ENCODE assay signal across 18 cellular contexts in the genomic region with DNA sequence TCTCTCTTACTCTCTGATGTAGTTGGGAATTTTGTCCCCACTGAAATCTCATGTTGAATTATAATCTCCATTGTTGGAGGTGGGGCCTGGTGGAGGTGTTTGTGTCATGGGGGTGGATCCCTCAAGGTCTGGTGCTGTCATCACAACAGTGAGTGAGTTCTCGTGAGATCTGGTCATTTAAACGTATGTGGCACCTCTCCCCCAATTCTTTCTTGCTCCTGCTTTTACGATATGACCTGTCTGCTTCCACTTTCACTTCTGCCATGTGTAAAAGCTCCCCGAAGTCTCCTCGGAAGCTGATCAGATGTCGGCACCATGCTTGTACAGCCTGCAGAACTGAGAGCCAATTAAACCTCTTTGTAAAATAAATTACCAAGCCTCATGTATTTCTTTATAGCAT.
"Had no signal": no experiment of that assay in that cellular context is flagged by ENCODE, and none has a peak within 500 bp of the region (broad histone marks: within the 10 kb centered on the region; RNA-seq: fewer than 3 reads in every experiment).

No MANE protein-coding gene starts in this region.

- H3K27me3 ChIP-seq: heart left ventricle, right lobe of liver, spleen, tibial artery, upper lobe of left lung, uterus had no signal

- ATAC-seq: heart left ventricle; left colon; left ventricle myocardium superior; naive thymus-derived CD4-positive, alpha-beta T cell; psoas muscle; right lobe of liver; stimulated activated memory B cell treated with anti-CD40 and anti-IgM and Interleukin-4, amounts not matched to agents 10 μg/mL and 1 μg/mL and 100 μg/mL, for 72 hours had no signal

- DNase-seq: effector CD4-positive, alpha-beta T cell; heart left ventricle; hippocampal formation; left colon; left ventricle myocardium superior; naive thymus-derived CD4-positive, alpha-beta T cell; nephron progenitor cell; psoas muscle; retina; right lobe of liver; spleen; stimulated activated CD4-positive, alpha-beta T cell treated with anti-CD3 and anti-CD28 coated beads, Interleukin-15, amount 100 ng/mL, for 24 hours; stimulated activated CD4-positive, alpha-beta T cell treated with anti-CD3 and anti-CD28 coated beads, Interleukin-1b, Interleukin-23, amount 100 ng/mL, for 48 hours; stimulated activated CD4-positive, alpha-beta T cell treated with anti-CD3 and anti-CD28 coated beads, Interleukin-4, amount 100 ng/mL, for 24 hours; tibial artery; upper lobe of left lung; uterus had no signal

- H3K9me3 ChIP-seq: heart left ventricle, psoas muscle, right lobe of liver, tibial artery, uterus had no signal

- H3K4me3 ChIP-seq: heart left ventricle, psoas muscle, right lobe of liver, spleen, tibial artery, upper lobe of left lung, uterus had no signal

- H3K27ac ChIP-seq: heart left ventricle, psoas muscle, right lobe of liver, spleen, tibial artery, upper lobe of left lung, uterus had no signal

- H3K4me1 ChIP-seq: heart left ventricle, psoas muscle, right lobe of liver, spleen, tibial artery, upper lobe of left lung, uterus had no signal

- H3K36me3 ChIP-seq: heart left ventricle, right lobe of liver, spleen, tibial artery, upper lobe of left lung, uterus had no signal
